Comparison of ENCODE assay signal across 11 cellular contexts in genomic region chr12:8648598-8649205, GRCh38. TPM values are rescaled to one million over a fixed set of nuclear protein-coding genes. Genes with fewer than 3 reads are reported as not detected.
DNase-seq lines count a peak whose midpoint lies in the region; ATAC-seq and TF ChIP-seq lines count a peak whose summit lies in the region.
"Had no signal": no experiment of that assay in that cellular context is flagged by ENCODE, and none has a peak within 500 bp of the region (broad histone marks: within the 10 kb centered on the region; RNA-seq: fewer than 3 reads in every experiment).

No MANE protein-coding gene starts in this region.

- H3K4me3 Mint-ChIP-seq in activated B cell treated with CpG ODN at 0.5 μM for 24 hours, result no peak overlapping the region
- H3K4me3 Mint-ChIP-seq: dendritic cell treated with granulocyte-macrophage colony-stimulating factor and Interleukin-4, amounts not matched to agents 40 ng/mL and 50 ng/mL, for 4 days had no signal

- no peak overlapping the region for H3K27ac ChIP-seq in coronary artery

- H3K36me3 Mint-ChIP-seq in activated B cell treated with CpG ODN at 0.5 μM for 24 hours (ENCODE audit: low read depth), result no peaks in the 10 kb centered on the region

- no peak for TF ChIP-seq CTCF in activated B cell treated with CpG ODN at 0.5 μM for 24 hours (IDR thresholded peaks at IDR 0.05)
- no peak for TF ChIP-seq CTCF in coronary artery (IDR thresholded peaks at IDR 0.05)

- H3K27me3 Mint-ChIP-seq in activated B cell treated with CpG ODN at 0.5 μM for 24 hours, result no peaks in the 10 kb centered on the region

- DNase-seq in activated B cell treated with CpG ODN at 0.5 μM for 24 hours (no peak), coronary artery (ENCODE audit: low spot score) (no peak), C1 segment of cervical spinal cord (lab: John Stamatoyannopoulos, UW) (no peak), NCI-H748 (lab: John Stamatoyannopoulos, UW; ENCODE audit: unreplicated experiment) (no peak), retina (no peak)
- peak; percentile 17 to 67 for DNase-seq in stimulated activated CD4-positive, alpha-beta T cell treated with anti-CD3 and anti-CD28 coated beads, Interleukin-12 subunit alpha, Interleukin-12 subunit beta, amount 100 ng/mL, for 24 hours (ENCODE audit: low read depth in 2 of 2)
- DNase-seq: NCI-H524 had no signal

- POLR2A ChIA-PET in activated B cell treated with CpG ODN at 0.5 μM for 24 hours (lab: Charles Lee), result interaction anchor here (1.0 to 1.2 kb wide), 2 partner anchors 9 to 19 kb away, joined by 3 read pairs; no protein-coding TSS in a partner anchor

- peaks cover 38% of the 10 kb centered on the region for H3K4me1 Mint-ChIP-seq in activated B cell treated with CpG ODN at 0.5 μM for 24 hours

- no peak overlapping the region for H3K27ac Mint-ChIP-seq in activated B cell treated with CpG ODN at 0.5 μM for 24 hours
- H3K27ac Mint-ChIP-seq: dendritic cell treated with granulocyte-macrophage colony-stimulating factor and Interleukin-4, amounts not matched to agents 40 ng/mL and 50 ng/mL, for 4 days had no signal

- ATAC-seq in GM18511 (IDR thresholded peaks at IDR 0.05; ENCODE audit: unreplicated experiment) (peak; percentile 76), HG02623 (IDR thresholded peaks at IDR 0.05; ENCODE audit: unreplicated experiment) (peak; percentile 52), activated B cell treated with CpG ODN at 0.5 μM for 24 hours (ENCODE audit: low read depth) (peak; percentile 72)
- ATAC-seq: naive thymus-derived CD4-positive, alpha-beta T cell had no signal

- H3K9me3 Mint-ChIP-seq in activated B cell treated with CpG ODN at 0.5 μM for 24 hours, result no peaks in the 10 kb centered on the region
- H3K9me3 Mint-ChIP-seq: dendritic cell treated with granulocyte-macrophage colony-stimulating factor and Interleukin-4, amounts not matched to agents 40 ng/mL and 50 ng/mL, for 4 days had no signal

- CTCF ChIA-PET in activated B cell treated with CpG ODN at 0.5 μM for 24 hours (lab: Charles Lee), result interaction anchor here (0.6 to 1.2 kb wide), 3 partner anchors 9 to 182 kb away, joined by 4 to 5 read pairs (median 5); no protein-coding TSS in a partner anchor

- intact Hi-C loops in activated B cell treated with CpG ODN at 0.5 μM for 24 hours (cut with micrococcal nuclease), result no loop called here

- no peak overlapping the region for H3K4me3 ChIP-seq in coronary artery

RNA-seq across cellular contexts. Expression of gene MFAP5, which starts 13.9 kb away (rescaled TPM):
- 0.35 TPM in 1 of 2 replicates, not detected in the other for total RNA-seq in activated B cell treated with CpG ODN at 0.5 μM for 24 hours
- total RNA-seq: naive thymus-derived CD4-positive, alpha-beta T cell had no signal

RNA-seq across cellular contexts. Expression of gene AICDA, which starts 36.0 kb away (rescaled TPM):
- total RNA-seq in activated B cell treated with CpG ODN at 0.5 μM for 24 hours, result 3.6 and 7.7 TPM in 2 replicates
- total RNA-seq: naive thymus-derived CD4-positive, alpha-beta T cell had no signal

RNA-seq across cellular contexts. Expression of gene RIMKLB, which starts 49.1 kb away (rescaled TPM):
- total RNA-seq in activated B cell treated with CpG ODN at 0.5 μM for 24 hours, result 31.0 and 31.9 TPM in 2 replicates

Comparison
In these comparisons a context has a peak if more than half of its experiments do, and no peak if none do; other contexts are left out.
1. DNase-seq: peak in stimulated activated CD4-positive, alpha-beta T cell treated with anti-CD3 and anti-CD28 coated beads, Interleukin-12 subunit alpha, Interleukin-12 subunit beta, amount 100 ng/mL, for 24 hours (2 of 2); none in activated B cell treated with CpG ODN at 0.5 μM for 24 hours (single experiment), coronary artery (single experiment), C1 segment of cervical spinal cord (0 of 14), NCI-H748 (single experiment) and retina (single experiment).
2. Peak in every context shown above with its lines, with median percentiles within 50 percentile points of each other: ATAC-seq.